In the genomic region with DNA sequence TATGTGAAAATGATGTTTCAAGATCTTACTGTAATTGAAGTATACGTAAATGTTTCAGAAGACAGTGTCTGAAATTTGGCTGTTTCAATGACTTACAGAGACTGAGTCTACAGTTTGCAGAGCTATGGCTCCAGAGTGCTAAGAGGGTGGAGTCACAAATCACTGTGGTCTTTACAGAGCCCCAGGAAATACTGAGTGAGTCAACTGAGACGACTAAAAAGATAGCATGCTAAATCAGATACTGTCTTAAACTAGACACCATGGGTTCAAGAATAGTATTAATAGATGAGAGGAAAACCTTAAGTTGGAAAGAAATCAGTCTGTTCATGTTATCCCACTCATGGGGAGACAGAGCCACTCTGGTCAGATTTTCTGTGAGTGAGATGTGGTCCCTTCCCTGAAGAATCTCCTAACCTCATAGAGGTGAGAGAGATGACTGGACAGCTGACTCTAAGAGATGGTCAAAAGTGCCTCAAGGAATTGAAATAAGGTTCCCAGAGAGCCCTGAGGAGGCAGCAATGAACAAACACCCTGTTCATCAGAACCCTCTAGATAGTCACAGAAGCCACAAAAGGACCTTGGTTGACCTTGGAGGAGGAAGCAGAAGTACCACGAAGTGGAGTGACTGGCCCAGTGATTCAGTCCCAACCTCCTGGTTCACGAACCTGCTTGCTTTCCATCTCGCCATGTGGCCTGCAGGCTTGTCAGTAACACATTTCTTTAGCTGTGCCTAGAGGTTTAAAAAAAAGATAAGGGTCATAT, we compare ENCODE assay signal across 14 cellular contexts. TPM values are rescaled to one million over a fixed set of nuclear protein-coding genes. Genes with fewer than 3 reads are reported as not detected.
DNase-seq lines count a peak whose midpoint lies in the region; TF ChIP-seq lines count a peak whose summit lies in the region.
"Had no signal": no experiment of that assay in that cellular context is flagged by ENCODE, and none has a peak within 500 bp of the region (broad histone marks: within the 10 kb centered on the region; RNA-seq: fewer than 3 reads in every experiment).

No MANE protein-coding gene starts in this region.

- H3K9me2 ChIP-seq in GM23248 (ENCODE audit: insufficient read depth): no peaks in the 10 kb centered on the region

- in situ Hi-C loops in GM23248 (cut with MboI): loop anchor here (10.0 kb wide), 1 partner anchor 126 kb away; no protein-coding TSS in a partner anchor

- no peaks in the 10 kb centered on the region for H3K9me3 ChIP-seq in GM23248 (ENCODE audit: low read depth)
- no peaks in the 10 kb centered on the region for H3K9me3 ChIP-seq in tibial artery
- H3K9me3 ChIP-seq: BLaER1 had no signal

- H3K27ac Mint-ChIP-seq in activated CD4-positive, alpha-beta memory T cell treated with anti-CD3 and anti-CD28 coated beads for 36 hours: peak overlapping the region; percentile 21
- H3K27ac Mint-ChIP-seq: activated CD4-positive, alpha-beta T cell treated with anti-CD3 and anti-CD28 coated beads, Interleukin-2, amount 10 ng/mL, durations not matched to agents 7 days and 5 days; activated naive CD8-positive, alpha-beta T cell had no signal

- H3K27me3 Mint-ChIP-seq in activated CD4-positive, alpha-beta memory T cell treated with anti-CD3 and anti-CD28 coated beads for 36 hours: peaks cover 11% of the 10 kb centered on the region

- no peak for TF ChIP-seq CTCF in fibroblast of the aortic adventitia (IDR thresholded peaks at IDR 0.05; ENCODE audit: insufficient read depth, low read length)
- no peak for TF ChIP-seq CTCF in tibial artery (IDR thresholded peaks at IDR 0.05)

- no peaks in the 10 kb centered on the region for H3K27me3 ChIP-seq in GM23248 (replicated peaks; ENCODE audit: insufficient read depth)
- peaks cover 0 to 2% of the 10 kb centered on the region in 2 donors for H3K27me3 ChIP-seq in tibial artery
- H3K27me3 ChIP-seq: BLaER1 had no signal

- peaks cover 9% of the 10 kb centered on the region for H3K4me1 Mint-ChIP-seq in activated CD4-positive, alpha-beta memory T cell treated with anti-CD3 and anti-CD28 coated beads for 36 hours (ENCODE audit: low read depth)
- H3K4me1 Mint-ChIP-seq: activated CD4-positive, alpha-beta T cell treated with anti-CD3 and anti-CD28 coated beads, Interleukin-2, amount 10 ng/mL, durations not matched to agents 7 days and 5 days had no signal

- H3K4me2 ChIP-seq in GM23248 (ENCODE audit: unreplicated experiment): peak overlapping the region; percentile 66
- H3K4me2 ChIP-seq: BLaER1 had no signal

- WGBS in GM23248 (ENCODE audit: low coverage in 1 of 2, low lambda C conversion rate in 2 of 2, missing lambda C conversion rate in 2 of 2), 2 experiments: 4% methylated on average over 5 of the region's 5 CpGs

- no peaks in the 10 kb centered on the region for H4K20me1 ChIP-seq in GM23248 (ENCODE audit: insufficient read depth)
- H4K20me1 ChIP-seq: BLaER1 had no signal

- intact Hi-C loops in activated CD4-positive, alpha-beta memory T cell treated with anti-CD3 and anti-CD28 coated beads for 36 hours (cut with micrococcal nuclease): loop anchor here (1.0 kb wide), 1 partner anchor 20 kb away; no protein-coding TSS in a partner anchor
- intact Hi-C loops in tibial artery (cut with DNase I; ENCODE audit: low total_unique reads): no loop called here

- peaks cover 15% of the 10 kb centered on the region; the same call in 1 of the 2 replicates for H3K36me3 ChIP-seq in GM23248 (ENCODE audit: low read depth)
- H3K36me3 ChIP-seq in tibial artery: no peaks in the 10 kb centered on the region
- H3K36me3 ChIP-seq: BLaER1 had no signal

- H2AFZ ChIP-seq in GM23248: no peak overlapping the region

- peak overlapping the region; percentile 51; the same call in 1 of the 2 replicates for H3K9ac ChIP-seq in GM23248
- H3K9ac ChIP-seq: BLaER1 had no signal

- H3K4me3 ChIP-seq in GM23248 (0 out of 2 replicates have a peak overlapping the region, but pooled peaks have one; percentile 23), fibroblast of the aortic adventitia (ENCODE audit: low read depth, low read length) (no peak overlapping the region), tibial artery (no peak overlapping the region)
- H3K4me3 ChIP-seq: BLaER1, lung had no signal

- peaks cover 64% of the 10 kb centered on the region for H3F3A ChIP-seq in GM23248 (ENCODE audit: insufficient read depth)

- H3K4me1 ChIP-seq in GM23248 (ENCODE audit: insufficient read depth) (peaks cover 53% of the 10 kb centered on the region), tibial artery (no peaks in the 10 kb centered on the region)
- H3K4me1 ChIP-seq: BLaER1 had no signal

- no peaks in the 10 kb centered on the region for H3K79me2 ChIP-seq in GM23248 (ENCODE audit: insufficient read depth)

- DNase-seq in AG08395 (ENCODE audit: low spot score): peak; percentile 72
- DNase-seq in GM23248: peak; percentile 88
- peak; percentile 32 for DNase-seq in activated CD4-positive, alpha-beta memory T cell treated with anti-CD3 and anti-CD28 coated beads for 36 hours
- peak; percentile 61 for DNase-seq in fibroblast of the aortic adventitia (ENCODE audit: low read depth)
- DNase-seq in tibial artery: no peak
- no peak for DNase-seq in NCI-H524 (lab: John Stamatoyannopoulos, UW)
- DNase-seq in occipital lobe (lab: John Stamatoyannopoulos, UW): no peak
- no peak for DNase-seq in T1000 (lab: John Stamatoyannopoulos, UW)
- DNase-seq: activated CD4-positive, alpha-beta T cell treated with anti-CD3 and anti-CD28 coated beads, Interleukin-2, amount 10 ng/mL, durations not matched to agents 7 days and 5 days; hypothalamus; NCI-H774 had no signal

- H3K9me3 Mint-ChIP-seq in activated CD4-positive, alpha-beta memory T cell treated with anti-CD3 and anti-CD28 coated beads for 36 hours: no peaks in the 10 kb centered on the region
- H3K9me3 Mint-ChIP-seq: activated CD4-positive, alpha-beta T cell treated with anti-CD3 and anti-CD28 coated beads, Interleukin-2, amount 10 ng/mL, durations not matched to agents 7 days and 5 days had no signal

- POLR2A ChIA-PET in activated CD4-positive, alpha-beta memory T cell treated with anti-CD3 and anti-CD28 coated beads for 36 hours (lab: Charles Lee): no interaction called here

- H3K27ac ChIP-seq in GM23248 (peak overlapping the region; percentile 90), tibial artery (no peak overlapping the region)
- H3K27ac ChIP-seq: BLaER1 had no signal

- no peak overlapping the region for H3K4me3 Mint-ChIP-seq in activated CD4-positive, alpha-beta memory T cell treated with anti-CD3 and anti-CD28 coated beads for 36 hours
- H3K4me3 Mint-ChIP-seq: activated CD4-positive, alpha-beta T cell treated with anti-CD3 and anti-CD28 coated beads, Interleukin-2, amount 10 ng/mL, durations not matched to agents 7 days and 5 days; activated naive CD8-positive, alpha-beta T cell had no signal

- no peaks in the 10 kb centered on the region for H3K36me3 Mint-ChIP-seq in activated CD4-positive, alpha-beta memory T cell treated with anti-CD3 and anti-CD28 coated beads for 36 hours
- H3K36me3 Mint-ChIP-seq: activated naive CD8-positive, alpha-beta T cell had no signal

- CTCF ChIA-PET in activated CD4-positive, alpha-beta memory T cell treated with anti-CD3 and anti-CD28 coated beads for 36 hours (lab: Charles Lee): interaction anchor here (1.6 kb wide), 1 partner anchor 72 kb away, joined by 4 read pairs; no protein-coding TSS in a partner anchor

RNA-seq across cellular contexts. Expression of a gene that starts 30.2 kb away (rescaled TPM):
- not detected in 2 replicates for total RNA-seq in GM23248 (2014; rRNA removed; shearing (Covaris generic))
- not detected in 2 replicates for polyA plus RNA-seq in GM23248 (2016; fragmentation: Nextera tagmentation; extraction: Ambion mirVana)
- total RNA-seq in activated CD4-positive, alpha-beta memory T cell treated with anti-CD3 and anti-CD28 coated beads for 36 hours: not detected
- not detected in 2 replicates for total RNA-seq in fibroblast of the aortic adventitia (ENCODE audit: low replicate concordance)
- not detected for total RNA-seq in occipital lobe

Comparison
In these comparisons a context has a peak if more than half of its experiments do, and no peak if none do; other contexts are left out.
1. DNase-seq: peak in AG08395 (single experiment), GM23248 (single experiment), activated CD4-positive, alpha-beta memory T cell treated with anti-CD3 and anti-CD28 coated beads for 36 hours (single experiment) and fibroblast of the aortic adventitia (single experiment); none in tibial artery (0 of 2), NCI-H524 (0 of 2), occipital lobe (single experiment) and T1000 (single experiment).